Comparison of ENCODE assay signal across 1 cellular context in genomic region chrX:5113128-5113527, GRCh38.
TF ChIP-seq lines count a peak whose summit lies in the region.

No MANE protein-coding gene starts in this region.

TF ChIP-seq in liver, 16 proteins besides CTCF, POLR2A, EP300 and RAD21 (continued from another document):
- TF ChIP-seq, protein P1, sequence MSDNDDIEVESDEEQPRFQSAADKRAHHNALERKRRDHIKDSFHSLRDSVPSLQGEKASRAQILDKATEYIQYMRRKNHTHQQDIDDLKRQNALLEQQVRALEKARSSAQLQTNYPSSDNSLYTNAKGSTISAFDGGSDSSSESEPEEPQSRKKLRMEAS (IDR thresholded peaks at IDR 0.05): no peak
- TF ChIP-seq SP1 (IDR thresholded peaks at IDR 0.05): no peak
- TF ChIP-seq, protein P2, sequence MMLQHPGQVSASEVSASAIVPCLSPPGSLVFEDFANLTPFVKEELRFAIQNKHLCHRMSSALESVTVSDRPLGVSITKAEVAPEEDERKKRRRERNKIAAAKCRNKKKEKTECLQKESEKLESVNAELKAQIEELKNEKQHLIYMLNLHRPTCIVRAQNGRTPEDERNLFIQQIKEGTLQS (IDR thresholded peaks at IDR 0.05): no peak
- TF ChIP-seq TAF1 (conservative IDR thresholded peaks at IDR 0.05): no peak
- TF ChIP-seq HNF4A (conservative IDR thresholded peaks at IDR 0.05): no peak
- TF ChIP-seq HNF4G (IDR thresholded peaks at IDR 0.05): no peak
- no peak for TF ChIP-seq FOXA1 (IDR thresholded peaks at IDR 0.05)
- TF ChIP-seq FOXA2 (IDR thresholded peaks at IDR 0.05): no peak
